Comparison of ENCODE assay signal across 1 cellular context in genomic region chr1:185670187-185670627, GRCh38.
TF ChIP-seq lines count a peak whose summit lies in the region.

No MANE protein-coding gene starts in this region.

TF ChIP-seq in WTC11, 78 proteins besides CTCF, POLR2A, EP300 and RAD21:
- TF ChIP-seq ZNF281 (CRISPR knock-in tag; IDR thresholded peaks at IDR 0.05) (no peak), GABPB1 (CRISPR knock-in tag; IDR thresholded peaks at IDR 0.05) (no peak), USF1 (CRISPR knock-in tag; IDR thresholded peaks at IDR 0.05) (no peak), AFF4 (CRISPR knock-in tag; IDR thresholded peaks at IDR 0.05; ENCODE audit: borderline replicate concordance) (no peak), ZBTB21 (CRISPR knock-in tag; IDR thresholded peaks at IDR 0.05; ENCODE audit: borderline replicate concordance) (no peak), KAT7 (CRISPR knock-in tag; IDR thresholded peaks at IDR 0.05; ENCODE audit: borderline replicate concordance) (no peak), IRF2 (CRISPR knock-in tag; IDR thresholded peaks at IDR 0.05; ENCODE audit: borderline replicate concordance, low read depth) (no peak), ZNF263 (CRISPR knock-in tag; IDR thresholded peaks at IDR 0.05; ENCODE audit: low read depth) (no peak), MAX (CRISPR knock-in tag; IDR thresholded peaks at IDR 0.05) (no peak), IRF1 (CRISPR knock-in tag; IDR thresholded peaks at IDR 0.05) (no peak), NR3C1 (CRISPR knock-in tag; conservative IDR thresholded peaks at IDR 0.05; ENCODE audit: low read depth) (no peak)
